In genomic region chr9:125511780-125512179, GRCh38 we compare ENCODE assay signal across 24 cellular contexts.
DNase-seq lines count a peak whose midpoint lies in the region; ATAC-seq and TF ChIP-seq lines count a peak whose summit lies in the region.
"Had no signal": no experiment of that assay in that cellular context is flagged by ENCODE, and none has a peak within 500 bp of the region (broad histone marks: within the 10 kb centered on the region; RNA-seq: fewer than 3 reads in every experiment).

No MANE protein-coding gene starts in this region.

- H3K4me3 ChIP-seq in heart left ventricle (no peak overlapping the region), right atrium auricular region (no peak overlapping the region), vagina (no peak overlapping the region), testis (no peak overlapping the region), lower leg skin (ENCODE audit: low read depth, poor library complexity, severe bottlenecking) (no peak overlapping the region)
- H3K4me3 ChIP-seq: skin epidermis had no signal

- intact Hi-C loops in heart left ventricle (cut with DNase I): no loop called here
- intact Hi-C loops in MCF 10A (cut with micrococcal nuclease): no loop called here
- intact Hi-C loops in vagina (cut with DNase I): no loop called here
- intact Hi-C loops in testis (cut with DNase I; ENCODE audit: low total_unique reads): no loop called here
- intact Hi-C loops in lower leg skin (cut with DNase I; ENCODE audit: low total_unique reads): no loop called here

- H3K9me3 Mint-ChIP-seq in MCF 10A (ENCODE audit: unreplicated experiment) (no peaks in the 10 kb centered on the region), mesothelial cell of epicardium (no peaks in the 10 kb centered on the region)
- H3K9me3 Mint-ChIP-seq: activated CD4-positive, alpha-beta T cell treated with anti-CD3 and anti-CD28 coated beads, Interleukin-2, amount 10 ng/mL, durations not matched to agents 24 days and 14 days; central memory CD8-positive, alpha-beta T cell had no signal

- H3K4me1 ChIP-seq in heart left ventricle (peaks cover 0 to 61% (median 26%) of the 10 kb centered on the region in 12 donors), right atrium auricular region (peaks cover 0 to 33% of the 10 kb centered on the region in 2 donors), vagina (peaks cover 69% of the 10 kb centered on the region), testis (no peaks in the 10 kb centered on the region)

- no TSS peak for BruUV-seq in MCF 10A (replicated peaks; lab: Mats Ljungman, UMichigan)

- POLR2A ChIA-PET in MCF 10A (lab: Yijun Ruan, JAX): no interaction called here

- H3K36me3 ChIP-seq in heart left ventricle (peaks cover 0 to 5% (median 0%) of the 10 kb centered on the region in 9 donors), right atrium auricular region (no peaks in the 10 kb centered on the region), vagina (no peaks in the 10 kb centered on the region), testis (ENCODE audit: low read depth, missing control alignments) (no peaks in the 10 kb centered on the region)

- H3K27me3 ChIP-seq in heart left ventricle (no peaks in the 10 kb centered on the region), right atrium auricular region (no peaks in the 10 kb centered on the region), vagina (no peaks in the 10 kb centered on the region), testis (no peaks in the 10 kb centered on the region)

- TF ChIP-seq POLR2A in heart left ventricle (IDR thresholded peaks at IDR 0.05) (no peak), vagina (IDR thresholded peaks at IDR 0.05) (no peak), testis (IDR thresholded peaks at IDR 0.05) (no peak), lower leg skin (IDR thresholded peaks at IDR 0.05) (no peak)

- TF ChIP-seq CTCF in heart left ventricle (IDR thresholded peaks at IDR 0.05) (no peak), right atrium auricular region (IDR thresholded peaks at IDR 0.05) (no peak), MCF 10A (IDR thresholded peaks at IDR 0.05; ENCODE audit: unreplicated experiment) (no peak), mesothelial cell of epicardium (IDR thresholded peaks at IDR 0.05; ENCODE audit: unreplicated experiment) (no peak), vagina (IDR thresholded peaks at IDR 0.05) (no peak), testis (IDR thresholded peaks at IDR 0.05) (no peak), lower leg skin (IDR thresholded peaks at IDR 0.05) (no peak)

- no peaks in the 10 kb centered on the region for H3K9me3 ChIP-seq in heart left ventricle
- no peaks in the 10 kb centered on the region for H3K9me3 ChIP-seq in right atrium auricular region
- H3K9me3 ChIP-seq in vagina: no peaks in the 10 kb centered on the region
- H3K9me3 ChIP-seq in testis: no peaks in the 10 kb centered on the region

- WGBS in heart left ventricle, 4 donors: 75 to 80% (median 77%) methylated on average over 7 of the region's 7 CpGs
- 79 to 86% methylated on average over 7 of the region's 7 CpGs for WGBS in testis, 2 donors
- 59 to 63% methylated on average over 7 of the region's 7 CpGs for WGBS in lower leg skin, 2 donors

- H3K36me3 Mint-ChIP-seq in MCF 10A (ENCODE audit: insufficient read depth, unreplicated experiment) (peaks cover under 1% of the 10 kb centered on the region), mesothelial cell of epicardium (no peaks in the 10 kb centered on the region)

- CTCF ChIA-PET in MCF 10A (lab: Yijun Ruan, JAX): interaction anchor here (0.6 to 1.4 kb wide), 5 partner anchors 10 to 887 kb away, joined by 3 to 8 read pairs (median 4); no protein-coding TSS in a partner anchor

- no peak overlapping the region for H3K27ac Mint-ChIP-seq in MCF 10A (ENCODE audit: low read depth, unreplicated experiment)
- H3K27ac Mint-ChIP-seq in mesothelial cell of epicardium: peak overlapping the region; percentile 91
- H3K27ac Mint-ChIP-seq: activated CD4-positive, alpha-beta T cell treated with anti-CD3 and anti-CD28 coated beads, Interleukin-2, amount 10 ng/mL, durations not matched to agents 24 days and 14 days had no signal

- H3K27me3 Mint-ChIP-seq in MCF 10A (ENCODE audit: insufficient read depth, unreplicated experiment): no peaks in the 10 kb centered on the region
- no peaks in the 10 kb centered on the region for H3K27me3 Mint-ChIP-seq in mesothelial cell of epicardium (ENCODE audit: low read depth)
- H3K27me3 Mint-ChIP-seq: activated CD4-positive, alpha-beta T cell treated with anti-CD3 and anti-CD28 coated beads, Interleukin-2, amount 10 ng/mL, durations not matched to agents 24 days and 14 days; central memory CD8-positive, alpha-beta T cell had no signal

- H3K4me1 Mint-ChIP-seq in MCF 10A (ENCODE audit: insufficient read depth, unreplicated experiment) (peaks cover 17% of the 10 kb centered on the region), mesothelial cell of epicardium (peaks cover 79% of the 10 kb centered on the region)

- H3K4me3 Mint-ChIP-seq in MCF 10A (ENCODE audit: unreplicated experiment) (no peak overlapping the region), mesothelial cell of epicardium (peak overlapping the region; percentile 37)
- H3K4me3 Mint-ChIP-seq: activated CD4-positive, alpha-beta T cell treated with anti-CD3 and anti-CD28 coated beads, Interleukin-2, amount 10 ng/mL, durations not matched to agents 24 days and 14 days; central memory CD8-positive, alpha-beta T cell had no signal

- no peak for ATAC-seq in heart left ventricle
- ATAC-seq: SK-N-SH treated with all-trans-retinoic acid at 6 μM for 48 hours had no signal

- DNase-seq in heart left ventricle (no peak), right atrium auricular region (ENCODE audit: low spot score) (no peak), MCF 10A (ENCODE audit: unreplicated experiment) (peak; percentile 42), mesothelial cell of epicardium (ENCODE audit: low spot score in 2 of 2, unreplicated experiment in 2 of 2) (no peak), vagina (ENCODE audit: extremely low spot score in 2 of 2) (no peak), DMS79 treated with DMSO at 0.1 percent for 48 hours (lab: John Stamatoyannopoulos, UW) (no peak), testis (no peak), lower leg skin (ENCODE audit: low spot score in 2 of 2) (no peak)
- DNase-seq: 8988T; activated CD4-positive, alpha-beta T cell treated with anti-CD3 and anti-CD28 coated beads, Interleukin-2, amount 10 ng/mL, durations not matched to agents 24 days and 14 days; activated CD8-positive, alpha-beta memory T cell treated with anti-CD3 and anti-CD28 coated beads, Interleukin-2, amount 50 U/mL, for 48 hours; activated effector memory CD4-positive, alpha-beta T cell treated with anti-CD3 and anti-CD28 coated beads, Interleukin-2, amount 50 U/mL, for 16 hours; effector memory CD4-positive, alpha-beta T cell; kidney glomerular epithelial cell; midbrain; NCI-H1417 treated with DMSO at 0.1 percent for 48 hours; NCI-H2171; NCI-H774; occipital lobe; OCI-M1; stimulated activated CD4-positive, alpha-beta T cell treated with anti-CD3 and anti-CD28 coated beads, Interleukin-4, amount 100 ng/mL, for 24 hours had no signal

- H3K27ac ChIP-seq in heart left ventricle (peak overlapping the region in 8 of 12 donors; percentile 3 to 59 (median 29)), right atrium auricular region (no peak overlapping the region), vagina (peak overlapping the region; percentile 33), testis (no peak overlapping the region)
- H3K27ac ChIP-seq: skin epidermis had no signal

Comparison
In these comparisons a context has a peak if more than half of its experiments do, and no peak if none do; other contexts are left out.
1. H3K27ac ChIP-seq: peak in heart left ventricle (8 of 12) and vagina (single experiment); none in right atrium auricular region (0 of 2) and testis (0 of 2).